In the genomic region with DNA sequence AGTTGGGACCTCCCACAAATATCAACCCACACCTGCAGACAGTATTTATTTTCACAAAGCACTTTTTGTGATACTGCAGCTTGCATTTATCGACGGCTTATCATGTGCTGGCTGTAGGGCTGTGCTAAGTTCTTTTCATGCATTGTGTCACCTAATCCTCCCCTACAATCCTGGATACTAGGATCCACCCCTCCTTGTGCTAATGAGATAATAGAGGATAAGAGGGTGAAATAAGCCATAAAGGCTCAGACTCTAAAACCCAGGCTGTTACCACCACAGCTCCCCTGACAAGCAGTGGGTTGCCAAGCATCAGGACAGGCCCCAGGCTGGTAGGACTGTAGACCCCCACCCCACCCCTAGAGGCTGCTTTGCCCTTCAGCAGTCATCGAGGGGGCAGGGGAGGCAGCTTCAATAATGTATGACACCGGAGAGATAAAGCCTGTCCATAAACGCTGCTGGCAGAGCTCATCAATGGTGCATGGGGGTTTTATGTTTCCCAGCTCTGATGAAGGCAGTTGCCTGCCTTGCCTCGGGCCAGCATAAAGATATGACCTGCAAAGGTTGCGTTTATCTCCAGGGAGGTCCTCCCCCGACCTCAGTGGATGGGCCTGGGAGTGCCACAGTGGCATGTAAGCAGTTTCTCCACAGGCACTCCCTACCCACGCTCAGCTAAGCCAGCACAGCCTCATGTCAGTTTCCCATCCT, we compare ENCODE assay signal across 2 cellular contexts.
TF ChIP-seq lines count a peak whose summit lies in the region.

No MANE protein-coding gene starts in this region.

TF ChIP-seq in GM23338, 12 proteins besides CTCF, POLR2A, EP300 and RAD21 (continued from another document):
- no peak for TF ChIP-seq REST (IDR thresholded peaks at IDR 0.05; ENCODE audit: unreplicated experiment)
- TF ChIP-seq EZH2 (IDR thresholded peaks at IDR 0.05; ENCODE audit: low read depth, unreplicated experiment): no peak
- no peak for TF ChIP-seq POLR2AphosphoS5 (IDR thresholded peaks at IDR 0.05; ENCODE audit: low read depth)
- no peak for TF ChIP-seq ETS1 (IDR thresholded peaks at IDR 0.05)
- TF ChIP-seq, protein P1, sequence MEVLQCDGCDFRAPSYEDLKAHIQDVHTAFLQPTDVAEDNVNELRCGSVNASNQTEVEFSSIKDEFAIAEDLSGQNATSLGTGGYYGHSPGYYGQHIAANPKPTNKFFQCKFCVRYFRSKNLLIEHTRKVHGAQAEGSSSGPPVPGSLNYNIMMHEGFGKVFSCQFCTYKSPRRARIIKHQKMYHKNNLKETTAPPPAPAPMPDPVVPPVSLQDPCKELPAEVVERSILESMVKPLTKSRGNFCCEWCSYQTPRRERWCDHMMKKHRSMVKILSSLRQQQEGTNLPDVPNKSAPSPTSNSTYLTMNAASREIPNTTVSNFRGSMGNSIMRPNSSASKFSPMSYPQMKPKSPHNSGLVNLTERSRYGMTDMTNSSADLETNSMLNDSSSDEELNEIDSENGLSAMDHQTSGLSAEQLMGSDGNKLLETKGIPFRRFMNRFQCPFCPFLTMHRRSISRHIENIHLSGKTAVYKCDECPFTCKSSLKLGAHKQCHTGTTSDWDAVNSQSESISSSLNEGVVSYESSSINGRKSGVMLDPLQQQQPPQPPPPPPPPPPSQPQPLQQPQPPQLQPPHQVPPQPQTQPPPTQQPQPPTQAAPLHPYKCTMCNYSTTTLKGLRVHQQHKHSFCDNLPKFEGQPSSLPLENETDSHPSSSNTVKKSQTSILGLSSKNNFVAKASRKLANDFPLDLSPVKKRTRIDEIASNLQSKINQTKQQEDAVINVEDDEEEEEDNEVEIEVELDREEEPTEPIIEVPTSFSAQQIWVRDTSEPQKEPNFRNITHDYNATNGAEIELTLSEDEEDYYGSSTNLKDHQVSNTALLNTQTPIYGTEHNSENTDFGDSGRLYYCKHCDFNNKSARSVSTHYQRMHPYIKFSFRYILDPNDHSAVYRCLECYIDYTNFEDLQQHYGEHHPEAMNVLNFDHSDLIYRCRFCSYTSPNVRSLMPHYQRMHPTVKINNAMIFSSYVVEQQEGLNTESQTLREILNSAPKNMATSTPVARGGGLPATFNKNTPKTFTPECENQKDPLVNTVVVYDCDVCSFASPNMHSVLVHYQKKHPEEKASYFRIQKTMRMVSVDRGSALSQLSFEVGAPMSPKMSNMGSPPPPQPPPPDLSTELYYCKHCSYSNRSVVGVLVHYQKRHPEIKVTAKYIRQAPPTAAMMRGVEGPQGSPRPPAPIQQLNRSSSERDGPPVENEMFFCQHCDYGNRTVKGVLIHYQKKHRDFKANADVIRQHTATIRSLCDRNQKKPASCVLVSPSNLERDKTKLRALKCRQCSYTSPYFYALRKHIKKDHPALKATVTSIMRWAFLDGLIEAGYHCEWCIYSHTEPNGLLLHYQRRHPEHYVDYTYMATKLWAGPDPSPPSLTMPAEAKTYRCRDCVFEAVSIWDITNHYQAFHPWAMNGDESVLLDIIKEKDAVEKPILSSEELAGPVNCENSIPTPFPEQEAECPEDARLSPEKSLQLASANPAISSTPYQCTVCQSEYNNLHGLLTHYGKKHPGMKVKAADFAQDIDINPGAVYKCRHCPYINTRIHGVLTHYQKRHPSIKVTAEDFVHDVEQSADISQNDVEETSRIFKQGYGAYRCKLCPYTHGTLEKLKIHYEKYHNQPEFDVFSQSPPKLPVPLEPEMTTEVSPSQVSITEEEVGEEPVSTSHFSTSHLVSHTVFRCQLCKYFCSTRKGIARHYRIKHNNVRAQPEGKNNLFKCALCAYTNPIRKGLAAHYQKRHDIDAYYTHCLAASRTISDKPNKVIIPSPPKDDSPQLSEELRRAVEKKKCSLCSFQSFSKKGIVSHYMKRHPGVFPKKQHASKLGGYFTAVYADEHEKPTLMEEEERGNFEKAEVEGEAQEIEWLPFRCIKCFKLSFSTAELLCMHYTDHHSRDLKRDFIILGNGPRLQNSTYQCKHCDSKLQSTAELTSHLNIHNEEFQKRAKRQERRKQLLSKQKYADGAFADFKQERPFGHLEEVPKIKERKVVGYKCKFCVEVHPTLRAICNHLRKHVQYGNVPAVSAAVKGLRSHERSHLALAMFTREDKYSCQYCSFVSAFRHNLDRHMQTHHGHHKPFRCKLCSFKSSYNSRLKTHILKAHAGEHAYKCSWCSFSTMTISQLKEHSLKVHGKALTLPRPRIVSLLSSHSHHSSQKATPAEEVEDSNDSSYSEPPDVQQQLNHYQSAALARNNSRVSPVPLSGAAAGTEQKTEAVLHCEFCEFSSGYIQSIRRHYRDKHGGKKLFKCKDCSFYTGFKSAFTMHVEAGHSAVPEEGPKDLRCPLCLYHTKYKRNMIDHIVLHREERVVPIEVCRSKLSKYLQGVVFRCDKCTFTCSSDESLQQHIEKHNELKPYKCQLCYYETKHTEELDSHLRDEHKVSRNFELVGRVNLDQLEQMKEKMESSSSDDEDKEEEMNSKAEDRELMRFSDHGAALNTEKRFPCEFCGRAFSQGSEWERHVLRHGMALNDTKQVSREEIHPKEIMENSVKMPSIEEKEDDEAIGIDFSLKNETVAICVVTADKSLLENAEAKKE (CRISPR knock-in tag; IDR thresholded peaks at IDR 0.05): no peak

TF ChIP-seq in WTC11, 78 proteins besides CTCF, POLR2A, EP300 and RAD21 (continued from another document):
- TF ChIP-seq GRHL2 (CRISPR knock-in tag; IDR thresholded peaks at IDR 0.05; ENCODE audit: insufficient replicate concordance, severe bottlenecking): no peak
- TF ChIP-seq, protein P2, sequence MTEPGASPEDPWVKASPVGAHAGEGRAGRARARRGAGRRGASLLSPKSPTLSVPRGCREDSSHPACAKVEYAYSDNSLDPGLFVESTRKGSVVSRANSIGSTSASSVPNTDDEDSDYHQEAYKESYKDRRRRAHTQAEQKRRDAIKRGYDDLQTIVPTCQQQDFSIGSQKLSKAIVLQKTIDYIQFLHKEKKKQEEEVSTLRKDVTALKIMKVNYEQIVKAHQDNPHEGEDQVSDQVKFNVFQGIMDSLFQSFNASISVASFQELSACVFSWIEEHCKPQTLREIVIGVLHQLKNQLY (CRISPR knock-in tag; IDR thresholded peaks at IDR 0.05): no peak
- no peak for TF ChIP-seq ZNF416 (CRISPR knock-in tag; IDR thresholded peaks at IDR 0.05)
- TF ChIP-seq, protein P3, sequence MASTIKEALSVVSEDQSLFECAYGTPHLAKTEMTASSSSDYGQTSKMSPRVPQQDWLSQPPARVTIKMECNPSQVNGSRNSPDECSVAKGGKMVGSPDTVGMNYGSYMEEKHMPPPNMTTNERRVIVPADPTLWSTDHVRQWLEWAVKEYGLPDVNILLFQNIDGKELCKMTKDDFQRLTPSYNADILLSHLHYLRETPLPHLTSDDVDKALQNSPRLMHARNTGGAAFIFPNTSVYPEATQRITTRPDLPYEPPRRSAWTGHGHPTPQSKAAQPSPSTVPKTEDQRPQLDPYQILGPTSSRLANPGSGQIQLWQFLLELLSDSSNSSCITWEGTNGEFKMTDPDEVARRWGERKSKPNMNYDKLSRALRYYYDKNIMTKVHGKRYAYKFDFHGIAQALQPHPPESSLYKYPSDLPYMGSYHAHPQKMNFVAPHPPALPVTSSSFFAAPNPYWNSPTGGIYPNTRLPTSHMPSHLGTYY (CRISPR knock-in tag; IDR thresholded peaks at IDR 0.05): no peak
- TF ChIP-seq, protein P4, sequence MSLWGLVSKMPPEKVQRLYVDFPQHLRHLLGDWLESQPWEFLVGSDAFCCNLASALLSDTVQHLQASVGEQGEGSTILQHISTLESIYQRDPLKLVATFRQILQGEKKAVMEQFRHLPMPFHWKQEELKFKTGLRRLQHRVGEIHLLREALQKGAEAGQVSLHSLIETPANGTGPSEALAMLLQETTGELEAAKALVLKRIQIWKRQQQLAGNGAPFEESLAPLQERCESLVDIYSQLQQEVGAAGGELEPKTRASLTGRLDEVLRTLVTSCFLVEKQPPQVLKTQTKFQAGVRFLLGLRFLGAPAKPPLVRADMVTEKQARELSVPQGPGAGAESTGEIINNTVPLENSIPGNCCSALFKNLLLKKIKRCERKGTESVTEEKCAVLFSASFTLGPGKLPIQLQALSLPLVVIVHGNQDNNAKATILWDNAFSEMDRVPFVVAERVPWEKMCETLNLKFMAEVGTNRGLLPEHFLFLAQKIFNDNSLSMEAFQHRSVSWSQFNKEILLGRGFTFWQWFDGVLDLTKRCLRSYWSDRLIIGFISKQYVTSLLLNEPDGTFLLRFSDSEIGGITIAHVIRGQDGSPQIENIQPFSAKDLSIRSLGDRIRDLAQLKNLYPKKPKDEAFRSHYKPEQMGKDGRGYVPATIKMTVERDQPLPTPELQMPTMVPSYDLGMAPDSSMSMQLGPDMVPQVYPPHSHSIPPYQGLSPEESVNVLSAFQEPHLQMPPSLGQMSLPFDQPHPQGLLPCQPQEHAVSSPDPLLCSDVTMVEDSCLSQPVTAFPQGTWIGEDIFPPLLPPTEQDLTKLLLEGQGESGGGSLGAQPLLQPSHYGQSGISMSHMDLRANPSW (CRISPR knock-in tag; conservative IDR thresholded peaks at IDR 0.05; ENCODE audit: low read depth): no peak
- TF ChIP-seq ARID4B (CRISPR knock-in tag; IDR thresholded peaks at IDR 0.05; ENCODE audit: borderline replicate concordance): no peak
- TF ChIP-seq IRF1 (CRISPR knock-in tag; IDR thresholded peaks at IDR 0.05): no peak
- TF ChIP-seq RELA (CRISPR knock-in tag; IDR thresholded peaks at IDR 0.05; ENCODE audit: borderline replicate concordance): no peak
- TF ChIP-seq, protein P5, sequence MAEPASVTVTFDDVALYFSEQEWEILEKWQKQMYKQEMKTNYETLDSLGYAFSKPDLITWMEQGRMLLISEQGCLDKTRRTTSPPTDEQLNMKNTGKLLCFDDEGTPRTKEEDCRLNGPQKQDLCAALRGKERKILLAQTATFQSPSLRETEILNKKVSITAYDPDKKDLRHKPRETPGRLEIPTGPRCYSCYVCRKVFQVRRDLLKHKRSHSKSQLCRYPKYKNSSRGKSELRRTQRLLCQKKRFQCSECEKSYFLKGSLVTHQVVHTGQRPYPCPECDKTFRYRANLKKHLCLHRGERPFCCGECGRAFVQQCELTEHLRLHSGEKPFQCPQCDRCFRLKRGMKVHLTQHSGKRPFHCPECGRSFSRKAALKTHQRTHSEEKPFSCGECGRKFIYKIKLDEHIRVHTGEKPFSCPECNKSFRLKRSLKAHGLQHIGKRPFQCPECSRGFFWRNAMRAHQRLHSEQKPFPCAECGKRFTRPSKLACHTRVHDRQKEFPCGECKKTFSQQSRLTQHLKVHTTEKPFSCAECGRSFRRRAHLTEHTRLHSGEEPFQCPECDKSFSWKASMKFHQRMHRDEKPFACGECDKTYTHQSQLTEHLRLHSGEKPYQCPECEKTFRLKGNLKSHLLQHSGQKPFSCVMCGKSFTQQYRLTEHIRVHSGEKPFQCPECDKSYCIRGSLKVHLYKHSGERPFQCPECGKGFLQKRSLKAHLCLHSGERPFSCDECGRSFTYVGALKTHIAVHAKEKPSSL (CRISPR knock-in tag; conservative IDR thresholded peaks at IDR 0.05): no peak
- no peak for TF ChIP-seq ATF1 (CRISPR knock-in tag; IDR thresholded peaks at IDR 0.05)
- TF ChIP-seq ZBTB43 (CRISPR knock-in tag; IDR thresholded peaks at IDR 0.05): no peak
- TF ChIP-seq ZNF281 (CRISPR knock-in tag; IDR thresholded peaks at IDR 0.05): no peak
- no peak for TF ChIP-seq NR1H2 (CRISPR knock-in tag; IDR thresholded peaks at IDR 0.05)
TF ChIP-seq in WTC11: peak in this region for 0.
